Comparison of ENCODE assay signal across 6 cellular contexts in genomic region chr11:66346476-66347424, GRCh38. TPM values are rescaled to one million over a fixed set of nuclear protein-coding genes. Genes with fewer than 3 reads are reported as not detected.
DNase-seq lines count a peak whose midpoint lies in the region; ATAC-seq and TF ChIP-seq lines count a peak whose summit lies in the region.

No MANE protein-coding gene starts in this region.

- DNase-seq in BJ (ENCODE audit: low read depth), result no peak
- DNase-seq in RWPE2 (ENCODE audit: low spot score), result no peak
- no peak for DNase-seq in pons (ENCODE audit: low spot score)
- no peak for DNase-seq in posterior vena cava (ENCODE audit: low spot score)
- DNase-seq in stimulated activated CD4-positive, alpha-beta T cell treated with anti-CD3 and anti-CD28 coated beads, Interleukin-2, amount 100 ng/mL, for 24 hours, result no peak

- H3K27ac ChIP-seq in RWPE2 (ENCODE audit: poor library complexity, severe bottlenecking), result peak overlapping the region; percentile 59

- H3K4me1 ChIP-seq in RWPE2 (ENCODE audit: insufficient read depth, poor library complexity, severe bottlenecking) (peaks cover 21% of the 10 kb centered on the region), iPS-15b (ENCODE audit: control insufficient read depth, insufficient read depth, low read length) (peaks cover 2% of the 10 kb centered on the region)

- peak; percentile 9; the same call in 1 of the 3 replicates for ATAC-seq in RWPE2 (ENCODE audit: low read depth)

- H3K9ac ChIP-seq in iPS-15b (ENCODE audit: low read depth, low read length), result peak overlapping the region; percentile 76

- H3K4me3 ChIP-seq in BJ (ENCODE audit: low read depth, low read length) (peak overlapping the region; percentile 95), RWPE2 (ENCODE audit: severe bottlenecking) (peak overlapping the region; percentile 85), iPS-15b (ENCODE audit: low read depth, low read length) (peak overlapping the region; percentile 98)

- TF ChIP-seq CTCF in BJ (IDR thresholded peaks at IDR 0.05; ENCODE audit: insufficient read depth, low read depth, low read length) (no peak), RWPE2 (IDR thresholded peaks at IDR 0.05; ENCODE audit: poor library complexity, severe bottlenecking) (no peak)

- POLR2A ChIA-PET in BJ (lab: Charles Lee), result no interaction called here

- intact Hi-C loops in posterior vena cava (cut with DNase I), result no loop called here

- no peaks in the 10 kb centered on the region for H3K27me3 ChIP-seq in BJ (ENCODE audit: control insufficient read depth, insufficient read depth, low read length)
- H3K27me3 ChIP-seq in RWPE2 (ENCODE audit: insufficient read depth, poor library complexity, severe bottlenecking), result no peaks in the 10 kb centered on the region
- peaks cover 8% of the 10 kb centered on the region for H3K27me3 ChIP-seq in iPS-15b (ENCODE audit: control insufficient read depth, insufficient read depth, low read length)

- H3K36me3 ChIP-seq in BJ (ENCODE audit: control insufficient read depth, insufficient read depth, low read length) (peaks cover 5% of the 10 kb centered on the region), RWPE2 (ENCODE audit: low read depth) (peaks cover 12% of the 10 kb centered on the region; the same call in 1 of the 2 replicates), iPS-15b (ENCODE audit: control insufficient read depth, insufficient read depth, low read length) (peaks cover 6% of the 10 kb centered on the region)

- CTCF ChIA-PET in BJ (lab: Yijun Ruan, JAX), result interaction anchor here (1.4 to 3.8 kb wide), 5 partner anchors 11 to 64 kb away, joined by 4 to 16 read pairs (median 8); partner anchors contain the start of gene RIN1

- no peaks in the 10 kb centered on the region for H3K9me3 ChIP-seq in RWPE2 (ENCODE audit: severe bottlenecking)
- no peaks in the 10 kb centered on the region for H3K9me3 ChIP-seq in iPS-15b (ENCODE audit: control insufficient read depth, insufficient read depth, low read length)

RNA-seq across cellular contexts. Expression of gene B4GAT1, which starts 0.7 kb away (rescaled TPM):
- 12.7 and 16.8 TPM in 2 replicates for polyA plus RNA-seq in BJ (2011; rRNA removed)
- 1.9 and 2.0 TPM in 2 replicates for polyA minus RNA-seq in BJ (2011; rRNA and poly(A)+ RNA removed)
- total RNA-seq in posterior vena cava, result 10 to 100 TPM; 16.5 to 20.0 TPM

RNA-seq across cellular contexts. Expression of gene BRMS1, which starts 1.8 kb away (rescaled TPM):
- 36.7 and 46.3 TPM in 2 replicates for polyA plus RNA-seq in BJ (2011; rRNA removed)
- polyA minus RNA-seq in BJ (2011; rRNA and poly(A)+ RNA removed), result 8.2 and 9.1 TPM in 2 replicates
- 10 to 100 TPM; 20.4 to 22.0 TPM for total RNA-seq in posterior vena cava

RNA-seq across cellular contexts. Expression of gene RIN1, which starts 10.5 kb away (rescaled TPM):
- polyA plus RNA-seq in BJ (2011; rRNA removed), result 6.3 and 9.2 TPM in 2 replicates
- 5.4 and 5.8 TPM in 2 replicates for polyA minus RNA-seq in BJ (2011; rRNA and poly(A)+ RNA removed)
- total RNA-seq in posterior vena cava, result 1 to 10 TPM; 5.4 to 7.4 TPM

RNA-seq across cellular contexts. Expression of gene SLC29A2, which starts 24.8 kb away (rescaled TPM):
- 0.21 and 0.48 TPM in 2 replicates for polyA plus RNA-seq in BJ (2011; rRNA removed)
- 0.43 TPM in 1 of 2 replicates, not detected in the other for polyA minus RNA-seq in BJ (2011; rRNA and poly(A)+ RNA removed)
- 1 to 10 TPM; 1.7 to 2.0 TPM for total RNA-seq in posterior vena cava

RNA-seq across cellular contexts. Expression of gene CD248, which starts 29.9 kb away (rescaled TPM):
- 83.0 and 180 TPM in 2 replicates for polyA plus RNA-seq in BJ (2011; rRNA removed)
- polyA minus RNA-seq in BJ (2011; rRNA and poly(A)+ RNA removed), result 54.8 and 83.5 TPM in 2 replicates
- total RNA-seq in posterior vena cava, result 100 to 1,000 TPM in 1 of 2 donors, 10 to 100 TPM in 1; 67.5 to 248 TPM
